16 cellular contexts compared by ENCODE assay signal in genomic region chr3:134613006-134613520, GRCh38. TPM values are rescaled to one million over a fixed set of nuclear protein-coding genes. Genes with fewer than 3 reads are reported as not detected.
DNase-seq lines count a peak whose midpoint lies in the region; ATAC-seq and TF ChIP-seq lines count a peak whose summit lies in the region.
"Had no signal": no experiment of that assay in that cellular context is flagged by ENCODE, and none has a peak within 500 bp of the region (broad histone marks: within the 10 kb centered on the region; RNA-seq: fewer than 3 reads in every experiment).

No MANE protein-coding gene starts in this region.

- H4K20me1 ChIP-seq in neural cell (ENCODE audit: insufficient read depth) = no peaks in the 10 kb centered on the region
- H4K20me1 ChIP-seq: BLaER1 treated with 17β-estradiol and CSF1 and Interleukin-3, amounts not matched to agents 10 nM and 100 nM had no signal

- H3K4me3 ChIP-seq in neural cell (ENCODE audit: low read length) = no peak overlapping the region
- H3K4me3 ChIP-seq: BLaER1 treated with 17β-estradiol and CSF1 and Interleukin-3, amounts not matched to agents 10 nM and 100 nM; GM23248 had no signal

- no peaks in the 10 kb centered on the region for H3F3A ChIP-seq in neural cell (ENCODE audit: insufficient read depth, low read length, poor library complexity, severe bottlenecking)

- peaks cover 11% of the 10 kb centered on the region for H3K27me3 Mint-ChIP-seq in osteocyte (ENCODE audit: unreplicated experiment)
- H3K27me3 Mint-ChIP-seq in activated T-cell treated with anti-CD3 and anti-CD28 coated beads, Interleukin-2, amount 50 U/mL, for 72 hours (ENCODE audit: low read depth) = no peaks in the 10 kb centered on the region
- H3K27me3 Mint-ChIP-seq in activated CD4-positive, alpha-beta T cell treated with anti-CD3 and anti-CD28 coated beads, Interleukin-2, amount 10 ng/mL, durations not matched to agents 24 days and 14 days = no peaks in the 10 kb centered on the region
- no peaks in the 10 kb centered on the region for H3K27me3 Mint-ChIP-seq in activated naive CD8-positive, alpha-beta T cell treated with anti-CD3 and anti-CD28 coated beads, Interleukin-2, amount 50 U/mL, for 24 hours
- H3K27me3 Mint-ChIP-seq: CD4-positive, CD25-positive, alpha-beta regulatory T cell had no signal

- H3K27ac Mint-ChIP-seq in osteocyte (ENCODE audit: unreplicated experiment) = no peak overlapping the region
- H3K27ac Mint-ChIP-seq in activated T-cell treated with anti-CD3 and anti-CD28 coated beads, Interleukin-2, amount 50 U/mL, for 72 hours = no peak overlapping the region
- H3K27ac Mint-ChIP-seq in activated CD4-positive, alpha-beta T cell treated with anti-CD3 and anti-CD28 coated beads, Interleukin-2, amount 10 ng/mL, durations not matched to agents 24 days and 14 days = no peak overlapping the region
- no peak overlapping the region for H3K27ac Mint-ChIP-seq in activated naive CD8-positive, alpha-beta T cell treated with anti-CD3 and anti-CD28 coated beads, Interleukin-2, amount 50 U/mL, for 24 hours
- H3K27ac Mint-ChIP-seq: IgD-negative memory B cell had no signal

- no peak for TF ChIP-seq CTCF in neural cell (IDR thresholded peaks at IDR 0.05; ENCODE audit: poor library complexity, severe bottlenecking)
- no peak for TF ChIP-seq CTCF in osteocyte (IDR thresholded peaks at IDR 0.05)

- no peak overlapping the region for H2AFZ ChIP-seq in neural cell (ENCODE audit: low read depth, low read length)
- H2AFZ ChIP-seq: GM23248 had no signal

- intact Hi-C loops in activated CD4-positive, alpha-beta T cell treated with anti-CD3 and anti-CD28 coated beads, Interleukin-2, amount 10 ng/mL, durations not matched to agents 24 days and 14 days (cut with micrococcal nuclease) = no loop called here

- no peaks in the 10 kb centered on the region for H3K9me3 ChIP-seq in neural cell (ENCODE audit: low read length)
- H3K9me3 ChIP-seq: BLaER1 treated with 17β-estradiol and CSF1 and Interleukin-3, amounts not matched to agents 10 nM and 100 nM had no signal

- H3K4me3 Mint-ChIP-seq in osteocyte (ENCODE audit: unreplicated experiment) = no peak overlapping the region
- no peak overlapping the region for H3K4me3 Mint-ChIP-seq in activated T-cell treated with anti-CD3 and anti-CD28 coated beads, Interleukin-2, amount 50 U/mL, for 72 hours
- H3K4me3 Mint-ChIP-seq in activated CD4-positive, alpha-beta T cell treated with anti-CD3 and anti-CD28 coated beads, Interleukin-2, amount 10 ng/mL, durations not matched to agents 24 days and 14 days = no peak overlapping the region
- H3K4me3 Mint-ChIP-seq in activated naive CD8-positive, alpha-beta T cell treated with anti-CD3 and anti-CD28 coated beads, Interleukin-2, amount 50 U/mL, for 24 hours = no peak overlapping the region
- H3K4me3 Mint-ChIP-seq: CD4-positive, CD25-positive, alpha-beta regulatory T cell; IgD-negative memory B cell had no signal

- H3K9ac ChIP-seq in neural cell (ENCODE audit: low read length) = peak overlapping the region; percentile 13
- H3K9ac ChIP-seq: BLaER1 treated with 17β-estradiol and CSF1 and Interleukin-3, amounts not matched to agents 10 nM and 100 nM; GM23248 had no signal

- no peak for ATAC-seq in activated T-cell treated with anti-CD3 and anti-CD28 coated beads, Interleukin-2, amount 50 U/mL, for 72 hours (replicated peaks in 1 of 2)
- no peak for ATAC-seq in activated naive CD8-positive, alpha-beta T cell treated with anti-CD3 and anti-CD28 coated beads, Interleukin-2, amount 50 U/mL, for 24 hours
- ATAC-seq: HCT116 had no signal

- no peaks in the 10 kb centered on the region for H3K27me3 ChIP-seq in neural cell (ENCODE audit: insufficient read depth, low read depth, low read length)
- H3K27me3 ChIP-seq: BLaER1 treated with 17β-estradiol and CSF1 and Interleukin-3, amounts not matched to agents 10 nM and 100 nM had no signal

- H3K36me3 ChIP-seq in neural cell (ENCODE audit: insufficient read depth, low read length) = no peaks in the 10 kb centered on the region
- H3K36me3 ChIP-seq: BLaER1 treated with 17β-estradiol and CSF1 and Interleukin-3, amounts not matched to agents 10 nM and 100 nM had no signal

- no peaks in the 10 kb centered on the region for H3K79me2 ChIP-seq in neural cell (replicated peaks; ENCODE audit: insufficient read depth, low read length)

- H3K4me1 Mint-ChIP-seq in osteocyte (ENCODE audit: unreplicated experiment) = no peaks in the 10 kb centered on the region
- no peaks in the 10 kb centered on the region for H3K4me1 Mint-ChIP-seq in activated T-cell treated with anti-CD3 and anti-CD28 coated beads, Interleukin-2, amount 50 U/mL, for 72 hours (ENCODE audit: low read depth)
- no peaks in the 10 kb centered on the region for H3K4me1 Mint-ChIP-seq in activated CD4-positive, alpha-beta T cell treated with anti-CD3 and anti-CD28 coated beads, Interleukin-2, amount 10 ng/mL, durations not matched to agents 24 days and 14 days
- H3K4me1 Mint-ChIP-seq in activated naive CD8-positive, alpha-beta T cell treated with anti-CD3 and anti-CD28 coated beads, Interleukin-2, amount 50 U/mL, for 24 hours = no peaks in the 10 kb centered on the region
- H3K4me1 Mint-ChIP-seq: CD4-positive, CD25-positive, alpha-beta regulatory T cell had no signal

- DNase-seq in D341Med (ENCODE audit: low spot score) = peak; percentile 9
- DNase-seq in ecto neural progenitor cell (ENCODE audit: low spot score) = peak; percentile 29
- DNase-seq in osteocyte (ENCODE audit: extremely low spot score, unreplicated experiment) = peak; percentile 68
- DNase-seq in activated T-cell treated with anti-CD3 and anti-CD28 coated beads, Interleukin-2, amount 50 U/mL, for 72 hours = no peak
- DNase-seq in activated CD4-positive, alpha-beta T cell treated with anti-CD3 and anti-CD28 coated beads, Interleukin-2, amount 10 ng/mL, durations not matched to agents 24 days and 14 days = no peak
- DNase-seq in activated naive CD8-positive, alpha-beta T cell treated with anti-CD3 and anti-CD28 coated beads, Interleukin-2, amount 50 U/mL, for 24 hours = no peak
- DNase-seq: ACHN; CD4-positive, CD25-positive, alpha-beta regulatory T cell; DMS 273 treated with DMSO at 0.1 percent for 48 hours; GM23248 had no signal

- no peaks in the 10 kb centered on the region for H3K9me3 Mint-ChIP-seq in osteocyte (ENCODE audit: unreplicated experiment)
- no peaks in the 10 kb centered on the region for H3K9me3 Mint-ChIP-seq in activated T-cell treated with anti-CD3 and anti-CD28 coated beads, Interleukin-2, amount 50 U/mL, for 72 hours
- no peaks in the 10 kb centered on the region for H3K9me3 Mint-ChIP-seq in activated CD4-positive, alpha-beta T cell treated with anti-CD3 and anti-CD28 coated beads, Interleukin-2, amount 10 ng/mL, durations not matched to agents 24 days and 14 days
- no peaks in the 10 kb centered on the region for H3K9me3 Mint-ChIP-seq in activated naive CD8-positive, alpha-beta T cell treated with anti-CD3 and anti-CD28 coated beads, Interleukin-2, amount 50 U/mL, for 24 hours
- H3K9me3 Mint-ChIP-seq: IgD-negative memory B cell had no signal

- H3K36me3 Mint-ChIP-seq in osteocyte (ENCODE audit: unreplicated experiment) = no peaks in the 10 kb centered on the region
- H3K36me3 Mint-ChIP-seq in activated T-cell treated with anti-CD3 and anti-CD28 coated beads, Interleukin-2, amount 50 U/mL, for 72 hours (ENCODE audit: insufficient read depth in 2 of 2) = no peaks in the 10 kb centered on the region
- H3K36me3 Mint-ChIP-seq in activated CD4-positive, alpha-beta T cell treated with anti-CD3 and anti-CD28 coated beads, Interleukin-2, amount 10 ng/mL, durations not matched to agents 24 days and 14 days (ENCODE audit: low read depth) = no peaks in the 10 kb centered on the region
- no peaks in the 10 kb centered on the region for H3K36me3 Mint-ChIP-seq in activated naive CD8-positive, alpha-beta T cell treated with anti-CD3 and anti-CD28 coated beads, Interleukin-2, amount 50 U/mL, for 24 hours (ENCODE audit: low read depth)
- H3K36me3 Mint-ChIP-seq: CD4-positive, CD25-positive, alpha-beta regulatory T cell; IgD-negative memory B cell had no signal

- no peak for TF ChIP-seq RAD21 in neural cell (conservative IDR thresholded peaks at IDR 0.05)

- TF ChIP-seq EP300 in neural cell (conservative IDR thresholded peaks at IDR 0.05; ENCODE audit: poor library complexity, severe bottlenecking) = no peak

- H3K9me2 ChIP-seq in neural cell (ENCODE audit: insufficient read depth, low read length) = no peaks in the 10 kb centered on the region

- H3K4me2 ChIP-seq in neural cell (ENCODE audit: low read length) = no peak overlapping the region
- H3K4me2 ChIP-seq: BLaER1 treated with 17β-estradiol and CSF1 and Interleukin-3, amounts not matched to agents 10 nM and 100 nM had no signal

- peak overlapping the region; percentile 69 for H3K27ac ChIP-seq in neural cell (ENCODE audit: low read length)
- H3K27ac ChIP-seq: BLaER1 treated with 17β-estradiol and CSF1 and Interleukin-3, amounts not matched to agents 10 nM and 100 nM; GM23248 had no signal

RNA-seq across cellular contexts. Expression of gene KY, which starts 37.8 kb away (rescaled TPM):
- polyA plus RNA-seq in neural cell = 1.7 TPM in 2 replicates
- 2.7 and 2.8 TPM in 2 replicates for polyA minus RNA-seq in neural cell
- not detected in 2 replicates for total RNA-seq in osteocyte
- total RNA-seq in activated T-cell treated with anti-CD3 and anti-CD28 coated beads, Interleukin-2, amount 50 U/mL, for 72 hours = not detected
- not detected in 2 replicates for total RNA-seq in activated CD4-positive, alpha-beta T cell treated with anti-CD3 and anti-CD28 coated beads, Interleukin-2, amount 10 ng/mL, durations not matched to agents 24 days and 14 days
- total RNA-seq: A172; CD4-positive, CD25-positive, alpha-beta regulatory T cell; HT1080 had no signal
- polyA plus RNA-seq: CD4-positive, CD25-positive, alpha-beta regulatory T cell; IgD-negative memory B cell had no signal

Comparison
In these comparisons a context has a peak if more than half of its experiments do, and no peak if none do; other contexts are left out.
1. DNase-seq: peak in D341Med (single experiment), ecto neural progenitor cell (single experiment) and osteocyte (single experiment); none in activated T-cell treated with anti-CD3 and anti-CD28 coated beads, Interleukin-2, amount 50 U/mL, for 72 hours (0 of 2), activated CD4-positive, alpha-beta T cell treated with anti-CD3 and anti-CD28 coated beads, Interleukin-2, amount 10 ng/mL, durations not matched to agents 24 days and 14 days (single experiment) and activated naive CD8-positive, alpha-beta T cell treated with anti-CD3 and anti-CD28 coated beads, Interleukin-2, amount 50 U/mL, for 24 hours (single experiment).